ENCODE assay signal across 1 cellular context in genomic region chr1:8740034-8740449, GRCh38.
TF ChIP-seq lines count a peak whose summit lies in the region.

No MANE protein-coding gene starts in this region.

TF ChIP-seq in HepG2, 621 proteins besides CTCF, POLR2A, EP300 and RAD21 (continued from another document and continues in another):
- TF ChIP-seq HMGXB4 (CRISPR knock-in tag; IDR thresholded peaks at IDR 0.05; ENCODE audit: borderline replicate concordance in 1 of 2, low read depth in 1 of 2), result no peak
- peak; percentile 61; the same call in 1 of the 2 replicates for TF ChIP-seq ZFP1 (CRISPR knock-in tag; IDR thresholded peaks at IDR 0.05)
- TF ChIP-seq SALL1 (CRISPR knock-in tag; IDR thresholded peaks at IDR 0.05), result peak; percentile 86; the same call in 1 of the 2 replicates
- TF ChIP-seq ZNF639 (CRISPR knock-in tag; conservative IDR thresholded peaks at IDR 0.05), result no peak
- no peak for TF ChIP-seq PRPF4 (IDR thresholded peaks at IDR 0.05; ENCODE audit: low read depth, low read length, poor library complexity, severe bottlenecking)
- TF ChIP-seq MZF1 (CRISPR knock-in tag; IDR thresholded peaks at IDR 0.05; ENCODE audit: borderline replicate concordance), result no peak
- TF ChIP-seq ZNF713 (CRISPR knock-in tag; IDR thresholded peaks at IDR 0.05), result no peak
- no peak for TF ChIP-seq ZNF513 (CRISPR knock-in tag; conservative IDR thresholded peaks at IDR 0.05)
- no peak for TF ChIP-seq KLF9 (CRISPR knock-in tag; IDR thresholded peaks at IDR 0.05; ENCODE audit: low read depth)
- no peak for TF ChIP-seq CBX5 (CRISPR knock-in tag; IDR thresholded peaks at IDR 0.05; ENCODE audit: borderline replicate concordance)
- no peak for TF ChIP-seq KDM5B (CRISPR knock-in tag; IDR thresholded peaks at IDR 0.05; ENCODE audit: borderline replicate concordance)
- TF ChIP-seq ZNF850 (CRISPR knock-in tag; conservative IDR thresholded peaks at IDR 0.05), result no peak
- TF ChIP-seq ZBTB1 (CRISPR knock-in tag; IDR thresholded peaks at IDR 0.05; ENCODE audit: borderline replicate concordance), result no peak
- TF ChIP-seq ZNF570 (CRISPR knock-in tag; IDR thresholded peaks at IDR 0.05; ENCODE audit: borderline replicate concordance), result no peak
- no peak for TF ChIP-seq ZNF605 (CRISPR knock-in tag; IDR thresholded peaks at IDR 0.05)
- TF ChIP-seq WIZ (CRISPR knock-in tag; IDR thresholded peaks at IDR 0.05), result no peak
- no peak for TF ChIP-seq ZNF616 (CRISPR knock-in tag; IDR thresholded peaks at IDR 0.05; ENCODE audit: low read depth)
- no peak for TF ChIP-seq ZNF598 (CRISPR knock-in tag; IDR thresholded peaks at IDR 0.05; ENCODE audit: borderline replicate concordance)
- no peak for TF ChIP-seq ZMYM4 (CRISPR knock-in tag; IDR thresholded peaks at IDR 0.05)
- TF ChIP-seq ZBTB25 (CRISPR knock-in tag; IDR thresholded peaks at IDR 0.05), result peak; percentile 50; the same call in 1 of the 2 replicates
- TF ChIP-seq ZNF235 (CRISPR knock-in tag; IDR thresholded peaks at IDR 0.05; ENCODE audit: borderline replicate concordance), result no peak
- peak; percentile 77 for TF ChIP-seq ZFX (CRISPR knock-in tag; IDR thresholded peaks at IDR 0.05; ENCODE audit: low read depth)
- peak; percentile 99 for TF ChIP-seq FOXA3 (CRISPR knock-in tag; IDR thresholded peaks at IDR 0.05)
- TF ChIP-seq GLMP (CRISPR knock-in tag; IDR thresholded peaks at IDR 0.05; ENCODE audit: borderline replicate concordance), result no peak
- TF ChIP-seq CREM (IDR thresholded peaks at IDR 0.05), result peak; percentile 78
- TF ChIP-seq CREM (CRISPR knock-in tag; IDR thresholded peaks at IDR 0.05), result no peak
- TF ChIP-seq ATF5 (CRISPR knock-in tag; IDR thresholded peaks at IDR 0.05; ENCODE audit: low read depth), result no peak
- no peak for TF ChIP-seq MAZ (IDR thresholded peaks at IDR 0.05; ENCODE audit: borderline replicate concordance, low read depth, low read length)
- no peak for TF ChIP-seq MAZ (CRISPR knock-in tag; IDR thresholded peaks at IDR 0.05; ENCODE audit: low read depth)
- peak; percentile 84 for TF ChIP-seq LCORL (IDR thresholded peaks at IDR 0.05)
- no peak for TF ChIP-seq LCORL (CRISPR knock-in tag; IDR thresholded peaks at IDR 0.05)
- TF ChIP-seq THAP11 (CRISPR knock-in tag; IDR thresholded peaks at IDR 0.05), result peak; percentile 78
- TF ChIP-seq ZNF18 (CRISPR knock-in tag; IDR thresholded peaks at IDR 0.05; ENCODE audit: insufficient replicate concordance), result peak; percentile 98
- no peak for TF ChIP-seq ZFP90 (CRISPR knock-in tag; IDR thresholded peaks at IDR 0.05; ENCODE audit: borderline replicate concordance)
- peak; percentile 68; the same call in 1 of the 2 replicates for TF ChIP-seq FOXJ3 (CRISPR knock-in tag; IDR thresholded peaks at IDR 0.05; ENCODE audit: borderline replicate concordance)
- TF ChIP-seq GMEB2 (CRISPR knock-in tag; IDR thresholded peaks at IDR 0.05; ENCODE audit: low read depth), result no peak
- peak; percentile 33; the same call in 1 of the 2 replicates for TF ChIP-seq MNT (IDR thresholded peaks at IDR 0.05)
- TF ChIP-seq SP140L (CRISPR knock-in tag; IDR thresholded peaks at IDR 0.05; ENCODE audit: borderline replicate concordance), result no peak
- no peak for TF ChIP-seq DZIP1 (CRISPR knock-in tag; IDR thresholded peaks at IDR 0.05)
- TF ChIP-seq CEBPG (CRISPR knock-in tag; IDR thresholded peaks at IDR 0.05), result peak; percentile 93
- no peak for TF ChIP-seq ELK4 (CRISPR knock-in tag; IDR thresholded peaks at IDR 0.05; ENCODE audit: borderline replicate concordance)
- no peak for TF ChIP-seq XBP1 (CRISPR knock-in tag; IDR thresholded peaks at IDR 0.05)
- TF ChIP-seq PHF5A (CRISPR knock-in tag; IDR thresholded peaks at IDR 0.05; ENCODE audit: low read depth, unreplicated experiment), result no peak
- TF ChIP-seq PBX2 (CRISPR knock-in tag; IDR thresholded peaks at IDR 0.05), result no peak
- TF ChIP-seq IRX3 (CRISPR knock-in tag; IDR thresholded peaks at IDR 0.05; ENCODE audit: borderline replicate concordance, low read depth), result no peak
- TF ChIP-seq ZNF136 (CRISPR knock-in tag; IDR thresholded peaks at IDR 0.05; ENCODE audit: low read depth), result no peak
- TF ChIP-seq PHF20 (CRISPR knock-in tag; IDR thresholded peaks at IDR 0.05), result no peak
- TF ChIP-seq SETDB1 (CRISPR knock-in tag; IDR thresholded peaks at IDR 0.05; ENCODE audit: borderline replicate concordance), result no peak
- no peak for TF ChIP-seq ARID2 (CRISPR knock-in tag; IDR thresholded peaks at IDR 0.05; ENCODE audit: borderline replicate concordance)
- TF ChIP-seq ZNF263 (CRISPR knock-in tag; IDR thresholded peaks at IDR 0.05), result no peak
- TF ChIP-seq U2AF2 (IDR thresholded peaks at IDR 0.05; ENCODE audit: low read depth, low read length), result no peak
